Comparison of ENCODE assay signal across 2 cellular contexts in genomic region chr14:105491366-105492006, GRCh38.
TF ChIP-seq lines count a peak whose summit lies in the region.

No MANE protein-coding gene starts in this region.

TF ChIP-seq in HCT116, 20 proteins besides CTCF, POLR2A, EP300 and RAD21:
- peak; percentile 55; the same call in 1 of the 2 replicates for TF ChIP-seq ZFX (IDR thresholded peaks at IDR 0.05)
- no peak for TF ChIP-seq ATF3 (IDR thresholded peaks at IDR 0.05)
- peak; percentile 63 for TF ChIP-seq POLR2AphosphoS5 (IDR thresholded peaks at IDR 0.05; ENCODE audit: low read depth, low read length)

TF ChIP-seq in endothelial cell of umbilical vein, 7 proteins besides CTCF, POLR2A, EP300 and RAD21:
- TF ChIP-seq GATA2 (IDR thresholded peaks at IDR 0.05; ENCODE audit: insufficient read depth, insufficient read length, low read depth, low read length) (no peak), POLR2AphosphoS5 (IDR thresholded peaks at IDR 0.05; ENCODE audit: insufficient read depth, low read depth, low read length) (no peak), JUN (IDR thresholded peaks at IDR 0.05; ENCODE audit: borderline replicate concordance, insufficient read depth, insufficient read length, low read depth) (no peak), FOS (IDR thresholded peaks at IDR 0.05; ENCODE audit: borderline replicate concordance, insufficient read depth, low read length) (no peak)
- TF ChIP-seq, protein P1, sequence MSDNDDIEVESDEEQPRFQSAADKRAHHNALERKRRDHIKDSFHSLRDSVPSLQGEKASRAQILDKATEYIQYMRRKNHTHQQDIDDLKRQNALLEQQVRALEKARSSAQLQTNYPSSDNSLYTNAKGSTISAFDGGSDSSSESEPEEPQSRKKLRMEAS (IDR thresholded peaks at IDR 0.05; ENCODE audit: insufficient read depth, insufficient read length): peak; percentile 67
